In the genomic region with DNA sequence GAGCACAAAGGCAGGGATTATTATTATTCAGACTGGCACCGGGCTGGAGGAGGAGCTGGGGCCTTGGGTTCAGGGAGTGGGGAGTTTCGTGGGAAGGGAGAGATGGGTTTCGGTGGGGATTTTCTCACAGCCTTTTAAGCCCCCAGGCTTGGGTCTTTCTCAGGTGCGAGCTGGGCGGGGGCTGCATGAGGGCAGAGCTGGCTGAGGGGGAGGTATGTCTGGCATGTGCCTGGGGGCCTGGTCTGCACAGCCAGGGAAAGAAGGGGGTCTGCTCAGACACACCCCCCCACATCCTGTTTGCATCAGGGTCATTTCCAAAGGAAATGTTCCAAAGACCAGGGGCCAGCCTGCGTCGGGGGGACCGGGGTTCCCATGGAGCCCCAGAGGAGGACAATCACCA, we compare ENCODE assay signal across 1 cellular context.
TF ChIP-seq lines count a peak whose summit lies in the region.

No MANE protein-coding gene starts in this region.

TF ChIP-seq in GM23338, 12 proteins besides CTCF, POLR2A, EP300 and RAD21 (continued from another document):
- TF ChIP-seq ZNF462 (CRISPR knock-in tag; IDR thresholded peaks at IDR 0.05), result no peak
- no peak for TF ChIP-seq POLR2AphosphoS5 (IDR thresholded peaks at IDR 0.05; ENCODE audit: low read depth)
- no peak for TF ChIP-seq STAT1 (IDR thresholded peaks at IDR 0.05; ENCODE audit: unreplicated experiment)
- no peak for TF ChIP-seq EZH2 (IDR thresholded peaks at IDR 0.05; ENCODE audit: low read depth, unreplicated experiment)
- no peak for TF ChIP-seq EZH2phosphoT487 (IDR thresholded peaks at IDR 0.05; ENCODE audit: unreplicated experiment)
- TF ChIP-seq, protein P1, sequence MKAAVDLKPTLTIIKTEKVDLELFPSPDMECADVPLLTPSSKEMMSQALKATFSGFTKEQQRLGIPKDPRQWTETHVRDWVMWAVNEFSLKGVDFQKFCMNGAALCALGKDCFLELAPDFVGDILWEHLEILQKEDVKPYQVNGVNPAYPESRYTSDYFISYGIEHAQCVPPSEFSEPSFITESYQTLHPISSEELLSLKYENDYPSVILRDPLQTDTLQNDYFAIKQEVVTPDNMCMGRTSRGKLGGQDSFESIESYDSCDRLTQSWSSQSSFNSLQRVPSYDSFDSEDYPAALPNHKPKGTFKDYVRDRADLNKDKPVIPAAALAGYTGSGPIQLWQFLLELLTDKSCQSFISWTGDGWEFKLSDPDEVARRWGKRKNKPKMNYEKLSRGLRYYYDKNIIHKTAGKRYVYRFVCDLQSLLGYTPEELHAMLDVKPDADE (IDR thresholded peaks at IDR 0.05), result no peak
- no peak for TF ChIP-seq JUNB (IDR thresholded peaks at IDR 0.05; ENCODE audit: unreplicated experiment)
- TF ChIP-seq ZNF331 (CRISPR knock-in tag; IDR thresholded peaks at IDR 0.05; ENCODE audit: low read depth), result no peak
- TF ChIP-seq, protein P2, sequence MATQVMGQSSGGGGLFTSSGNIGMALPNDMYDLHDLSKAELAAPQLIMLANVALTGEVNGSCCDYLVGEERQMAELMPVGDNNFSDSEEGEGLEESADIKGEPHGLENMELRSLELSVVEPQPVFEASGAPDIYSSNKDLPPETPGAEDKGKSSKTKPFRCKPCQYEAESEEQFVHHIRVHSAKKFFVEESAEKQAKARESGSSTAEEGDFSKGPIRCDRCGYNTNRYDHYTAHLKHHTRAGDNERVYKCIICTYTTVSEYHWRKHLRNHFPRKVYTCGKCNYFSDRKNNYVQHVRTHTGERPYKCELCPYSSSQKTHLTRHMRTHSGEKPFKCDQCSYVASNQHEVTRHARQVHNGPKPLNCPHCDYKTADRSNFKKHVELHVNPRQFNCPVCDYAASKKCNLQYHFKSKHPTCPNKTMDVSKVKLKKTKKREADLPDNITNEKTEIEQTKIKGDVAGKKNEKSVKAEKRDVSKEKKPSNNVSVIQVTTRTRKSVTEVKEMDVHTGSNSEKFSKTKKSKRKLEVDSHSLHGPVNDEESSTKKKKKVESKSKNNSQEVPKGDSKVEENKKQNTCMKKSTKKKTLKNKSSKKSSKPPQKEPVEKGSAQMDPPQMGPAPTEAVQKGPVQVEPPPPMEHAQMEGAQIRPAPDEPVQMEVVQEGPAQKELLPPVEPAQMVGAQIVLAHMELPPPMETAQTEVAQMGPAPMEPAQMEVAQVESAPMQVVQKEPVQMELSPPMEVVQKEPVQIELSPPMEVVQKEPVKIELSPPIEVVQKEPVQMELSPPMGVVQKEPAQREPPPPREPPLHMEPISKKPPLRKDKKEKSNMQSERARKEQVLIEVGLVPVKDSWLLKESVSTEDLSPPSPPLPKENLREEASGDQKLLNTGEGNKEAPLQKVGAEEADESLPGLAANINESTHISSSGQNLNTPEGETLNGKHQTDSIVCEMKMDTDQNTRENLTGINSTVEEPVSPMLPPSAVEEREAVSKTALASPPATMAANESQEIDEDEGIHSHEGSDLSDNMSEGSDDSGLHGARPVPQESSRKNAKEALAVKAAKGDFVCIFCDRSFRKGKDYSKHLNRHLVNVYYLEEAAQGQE (IDR thresholded peaks at IDR 0.05; ENCODE audit: unreplicated experiment), result no peak
- TF ChIP-seq ZNF114 (CRISPR knock-in tag; IDR thresholded peaks at IDR 0.05), result no peak
